ENCODE assay signal across 22 cellular contexts in the genomic region with DNA sequence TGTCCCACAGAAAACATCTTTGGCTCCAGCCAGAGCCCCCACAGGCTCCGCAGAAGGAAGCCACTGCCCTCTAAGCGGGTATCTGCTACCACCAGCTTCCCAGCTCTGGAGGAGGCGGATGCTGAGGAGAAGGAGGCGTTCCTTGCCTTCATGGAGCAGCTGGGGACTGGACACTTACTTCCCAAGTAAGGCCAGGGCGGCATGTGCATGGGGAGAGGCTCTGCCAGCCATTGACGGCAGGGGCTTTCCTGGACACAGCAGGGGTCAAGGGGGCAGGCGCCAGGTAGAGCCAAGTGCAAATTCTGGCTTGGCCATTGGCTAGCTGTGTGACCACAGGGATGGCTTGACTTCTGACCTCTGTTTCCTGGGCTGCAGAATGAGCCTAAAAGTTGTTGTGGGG. TPM values are rescaled to one million over a fixed set of nuclear protein-coding genes. Genes with fewer than 3 reads are reported as not detected.
"Had no signal": no experiment of that assay in that cellular context is flagged by ENCODE, and none has a peak within 500 bp of the region (broad histone marks: within the 10 kb centered on the region; RNA-seq: fewer than 3 reads in every experiment).

No MANE protein-coding gene starts in this region.

- H3K27me3 Mint-ChIP-seq: dendritic cell treated with granulocyte-macrophage colony-stimulating factor and Interleukin-4, amounts not matched to agents 40 ng/mL and 50 ng/mL, for 4 days had no signal

- H3K4me3 Mint-ChIP-seq: dendritic cell treated with granulocyte-macrophage colony-stimulating factor and Interleukin-4, amounts not matched to agents 40 ng/mL and 50 ng/mL, for 4 days; naive B cell; nephron had no signal

- H3K36me3 Mint-ChIP-seq: naive B cell had no signal

- H3K9me3 Mint-ChIP-seq: dendritic cell treated with granulocyte-macrophage colony-stimulating factor and Interleukin-4, amounts not matched to agents 40 ng/mL and 50 ng/mL, for 4 days; nephron had no signal

- H3K27ac Mint-ChIP-seq: dendritic cell treated with granulocyte-macrophage colony-stimulating factor and Interleukin-4, amounts not matched to agents 40 ng/mL and 50 ng/mL, for 4 days; nephron had no signal

- H3K27me3 ChIP-seq: hepatocyte, neutrophil had no signal

- DNase-seq: erythroblast; foreskin melanocyte; head of caudate nucleus; left colon; left ventricle myocardium superior; mesenchymal stem cell; naive B cell; small intestine; stimulated activated CD4-positive, alpha-beta T cell treated with anti-CD3 and anti-CD28 coated beads, Interleukin-2, amount 100 ng/mL, for 48 hours; stimulated activated naive CD4-positive, alpha-beta T cell treated with Interleukin-2 at 50 U/mL for 16 hours; trophoblast cell had no signal

- H2AFZ ChIP-seq: hepatocyte had no signal

- ATAC-seq: left ventricle myocardium superior, right cardiac atrium had no signal

- H3K9me3 ChIP-seq: neutrophil had no signal

- H3K79me2 ChIP-seq: hepatocyte had no signal

- H3K27ac ChIP-seq: hepatocyte, neutrophil had no signal

- H3K4me2 ChIP-seq: hepatocyte had no signal

- FAIRE-seq: colon, endothelial cell of umbilical vein, small intestine, urothelium cell line had no signal

- H3K4me3 ChIP-seq: hepatocyte, lung had no signal

RNA-seq across cellular contexts. Expression of gene RAB44, which starts 17.8 kb away (rescaled TPM):
- total RNA-seq: hepatocyte, kidney epithelial cell, osteocyte had no signal
- polyA plus RNA-seq: hepatocyte, right cardiac atrium had no signal
